Comparison of ENCODE assay signal across 8 cellular contexts in the genomic region with DNA sequence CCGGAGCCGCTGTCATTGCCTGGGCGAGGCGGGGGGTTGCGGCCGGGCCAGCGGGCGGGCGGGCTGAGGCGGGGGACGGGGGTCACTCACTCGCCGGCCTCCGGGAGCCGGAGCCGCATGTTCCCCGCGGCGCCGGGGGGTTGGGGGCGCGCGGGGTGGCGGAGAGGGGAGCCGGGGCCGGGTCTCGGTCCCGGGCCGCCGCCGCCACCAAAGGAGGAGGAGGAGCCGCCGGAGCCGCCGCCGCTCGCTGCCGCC. TPM values are rescaled to one million over a fixed set of nuclear protein-coding genes. Genes with fewer than 3 reads are reported as not detected.
DNase-seq lines count a peak whose midpoint lies in the region; ATAC-seq, FAIRE-seq and TF ChIP-seq lines count a peak whose summit lies in the region.

No MANE protein-coding gene starts in this region.

- CTCF ChIA-PET in activated B cell treated with CpG ODN at 0.5 μM for 24 hours (lab: Charles Lee) = interaction anchor here (1.2 to 2.3 kb wide), 5 partner anchors 32 to 100 kb away, joined by 3 to 7 read pairs (median 4); partner anchors contain the start of gene SMIM7

- H3K4me3 Mint-ChIP-seq in activated B cell treated with CpG ODN at 0.5 μM for 24 hours = peak overlapping the region; percentile 98

- no peaks in the 10 kb centered on the region for H3K9me3 ChIP-seq in iPS DF 6.9 (ENCODE audit: control insufficient read depth, insufficient read depth, low read length)
- no peaks in the 10 kb centered on the region for H3K9me3 ChIP-seq in small intestine (ENCODE audit: control insufficient read depth, low read depth)

- H3K4me1 ChIP-seq in iPS DF 6.9 (ENCODE audit: control insufficient read depth, insufficient read depth, low read length) (no peaks in the 10 kb centered on the region), small intestine (ENCODE audit: control insufficient read depth in 2 of 2, insufficient read depth in 1 of 2, low read depth in 1 of 2, low read length in 1 of 2) (peaks cover 0 to 6% of the 10 kb centered on the region in 2 donors)

- no peak for DNase-seq in H7
- no peak for DNase-seq in activated B cell treated with CpG ODN at 0.5 μM for 24 hours
- no peak for DNase-seq in iPS DF 6.9 (ENCODE audit: low read depth, low spot score)
- DNase-seq in small intestine = no peak
- DNase-seq in cerebellar cortex (ENCODE audit: low spot score) = no peak

- POLR2A ChIA-PET in activated B cell treated with CpG ODN at 0.5 μM for 24 hours (lab: Charles Lee) = interaction anchor here (0.6 to 11.4 kb wide), 8 partner anchors 33 to 1737 kb away, joined by 3 to 242 read pairs (median 4); partner anchors contain the start of genes SLC35E1, SMIM7 and TMEM38A

- no CpG with 5 or more reads among the region's 38 CpGs for WGBS in iPS DF 6.9 (ENCODE audit: insufficient coverage, insufficient read length)
- 0 to 1% (median 0%) methylated on average over 2 to 38 of the region's 38 CpGs for WGBS in small intestine, 3 donors

- H3K4me3 ChIP-seq in H7 (ENCODE audit: insufficient read depth, low read depth, low read length) (peak overlapping the region; percentile 82), iPS DF 6.9 (ENCODE audit: low read length) (peak overlapping the region; percentile 88), small intestine (ENCODE audit: low read depth in 1 of 2, low read length in 2 of 2) (peak overlapping the region; percentile 95 to 100)

- no peak overlapping the region for H3K27ac Mint-ChIP-seq in activated B cell treated with CpG ODN at 0.5 μM for 24 hours

- no peaks in the 10 kb centered on the region for H3K9me3 Mint-ChIP-seq in activated B cell treated with CpG ODN at 0.5 μM for 24 hours

- H3K27ac ChIP-seq in iPS DF 6.9 (ENCODE audit: low read length) = no peak overlapping the region
- H3K27ac ChIP-seq in small intestine (ENCODE audit: low read depth in 1 of 2, low read length in 1 of 2) = peak overlapping the region; percentile 55 to 77

- H3K27me3 ChIP-seq in H7 (ENCODE audit: control insufficient read depth, insufficient read depth, low read length) (no peaks in the 10 kb centered on the region), iPS DF 6.9 (ENCODE audit: control insufficient read depth, insufficient read depth, low read length) (no peaks in the 10 kb centered on the region), small intestine (ENCODE audit: control insufficient read depth in 2 of 2, insufficient read depth in 2 of 2, low read length in 2 of 2) (no peaks in the 10 kb centered on the region)

- H3K36me3 Mint-ChIP-seq in activated B cell treated with CpG ODN at 0.5 μM for 24 hours (ENCODE audit: low read depth) = peaks cover 54% of the 10 kb centered on the region

- H3K4me1 Mint-ChIP-seq in activated B cell treated with CpG ODN at 0.5 μM for 24 hours = peaks cover 55% of the 10 kb centered on the region

- TF ChIP-seq CTCF in activated B cell treated with CpG ODN at 0.5 μM for 24 hours (IDR thresholded peaks at IDR 0.05) = no peak

- intact Hi-C loops in activated B cell treated with CpG ODN at 0.5 μM for 24 hours (cut with micrococcal nuclease) = loop anchor here (1.0 to 10.0 kb wide), 9 partner anchors 17 to 431 kb away; partner anchors contain the start of genes AP1M1, C19orf44, CALR3 and CHERP

- no peaks in the 10 kb centered on the region for H3K27me3 Mint-ChIP-seq in activated B cell treated with CpG ODN at 0.5 μM for 24 hours

- FAIRE-seq in small intestine (lab: Jason Lieb, UNC) = no peak

- no peak for ATAC-seq in activated B cell treated with CpG ODN at 0.5 μM for 24 hours (ENCODE audit: low read depth)
- ATAC-seq in GM19351 (IDR thresholded peaks at IDR 0.05; ENCODE audit: unreplicated experiment) = no peak
- no peak for ATAC-seq in GM21367 (IDR thresholded peaks at IDR 0.05; ENCODE audit: unreplicated experiment)
- ATAC-seq in HG03520 (IDR thresholded peaks at IDR 0.05; ENCODE audit: unreplicated experiment) = no peak

- H3K36me3 ChIP-seq in H7 (replicated peaks; ENCODE audit: control insufficient read depth, insufficient read depth, low read length) = peaks cover 9% of the 10 kb centered on the region
- 0 out of 2 replicates have a peak, but pooled peaks cover 3% of the 10 kb centered on the region for H3K36me3 ChIP-seq in iPS DF 6.9 (ENCODE audit: control insufficient read depth, insufficient read depth, low read length)
- H3K36me3 ChIP-seq in small intestine (ENCODE audit: control insufficient read depth in 2 of 2, insufficient read depth in 2 of 2, low read length in 2 of 2) = peaks cover under 1 to 6% of the 10 kb centered on the region in 2 donors

RNA-seq across cellular contexts. Expression of gene MED26, which starts 0.1 kb away (rescaled TPM):
- 12.0 and 14.2 TPM in 2 replicates for total RNA-seq in H7 (2014; rRNA removed; shearing (Covaris generic))
- 32.0 and 36.1 TPM in 2 replicates for total RNA-seq in activated B cell treated with CpG ODN at 0.5 μM for 24 hours
- 1 to 10 TPM; 4.6 to 5.5 (median 5.4) TPM for polyA plus RNA-seq in small intestine

RNA-seq across cellular contexts. Expression of gene SMIM7, which starts 32.1 kb away (rescaled TPM):
- total RNA-seq in H7 (2014; rRNA removed; shearing (Covaris generic)) = 58.0 and 62.9 TPM in 2 replicates
- 90.2 and 110 TPM in 2 replicates for total RNA-seq in activated B cell treated with CpG ODN at 0.5 μM for 24 hours
- polyA plus RNA-seq in small intestine = 10 to 100 TPM; 59.9 to 76.0 (median 75.7) TPM

RNA-seq across cellular contexts. Expression of gene TMEM38A, which starts 33.1 kb away (rescaled TPM):
- total RNA-seq in H7 (2014; rRNA removed; shearing (Covaris generic)) = 3.5 and 7.4 TPM in 2 replicates
- 3.1 and 4.0 TPM in 2 replicates for total RNA-seq in activated B cell treated with CpG ODN at 0.5 μM for 24 hours
- 1 to 10 TPM; 2.7 to 3.6 (median 3.6) TPM for polyA plus RNA-seq in small intestine

RNA-seq across cellular contexts. Expression of gene SLC35E1, which starts 55.6 kb away (rescaled TPM):
- 12.5 and 14.7 TPM in 2 replicates for total RNA-seq in H7 (2014; rRNA removed; shearing (Covaris generic))
- 41.6 and 51.7 TPM in 2 replicates for total RNA-seq in activated B cell treated with CpG ODN at 0.5 μM for 24 hours
- 10 to 100 TPM; 14.5 to 19.6 (median 17.8) TPM for polyA plus RNA-seq in small intestine
